17 cellular contexts compared by ENCODE assay signal in the genomic region with DNA sequence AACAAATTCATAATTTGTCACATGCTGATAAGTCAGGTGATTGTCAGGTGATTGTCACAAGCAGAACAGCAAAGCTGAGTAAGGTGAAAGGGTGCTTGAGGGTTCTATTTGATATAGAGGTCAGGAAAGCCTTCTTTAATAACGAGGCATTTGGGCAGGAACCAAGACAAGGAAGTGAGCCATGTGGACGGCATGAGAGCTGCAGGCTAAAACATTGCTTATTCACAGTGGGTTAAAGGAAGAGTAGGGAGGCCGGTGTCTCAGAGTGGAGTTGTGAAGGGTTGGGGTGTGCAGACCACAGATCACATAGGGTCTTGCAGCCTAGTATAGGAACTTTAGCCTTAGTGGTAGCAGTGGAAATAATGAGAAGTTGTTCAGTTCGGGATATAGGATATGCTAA.
"Had no signal": no experiment of that assay in that cellular context is flagged by ENCODE, and none has a peak within 500 bp of the region (broad histone marks: within the 10 kb centered on the region; RNA-seq: fewer than 3 reads in every experiment).

No MANE protein-coding gene starts in this region.

- H3K9me3 ChIP-seq: gastrocnemius medialis, heart right ventricle, ovary, SJCRH30, thyroid gland had no signal

- H3K9me3 Mint-ChIP-seq: brain had no signal

- H3K4me3 Mint-ChIP-seq: activated CD4-positive, alpha-beta T cell treated with anti-CD3 and anti-CD28 coated beads, Interleukin-2, amount 10 ng/mL, durations not matched to agents 24 days and 14 days; activated naive CD8-positive, alpha-beta T cell treated with anti-CD3 and anti-CD28 coated beads for 36 hours; brain; T-helper 2 cell treated with Interferon-gamma antibody and Interleukin-4, amounts not matched to agents 5 μg/mL and 100 μg/mL, for 36 hours had no signal

- ATAC-seq: gastrocnemius medialis, heart right ventricle, sciatic nerve had no signal

- H3K4me3 ChIP-seq: gastrocnemius medialis, heart right ventricle, ovary, SJCRH30, thyroid gland had no signal

- DNase-seq: activated CD4-positive, alpha-beta T cell treated with anti-CD3 and anti-CD28 coated beads, Interleukin-2, amount 10 ng/mL, durations not matched to agents 24 days and 14 days; activated CD4-positive, CD25-positive, alpha-beta regulatory T cell; activated CD8-positive, alpha-beta memory T cell treated with anti-CD3 and anti-CD28 coated beads, Interleukin-2, amount 50 U/mL, for 48 hours; activated naive CD8-positive, alpha-beta T cell treated with anti-CD3 and anti-CD28 coated beads for 36 hours; amygdala; cortex of kidney; effector CD4-positive, alpha-beta T cell; gastrocnemius medialis; heart right ventricle; kidney glomerular epithelial cell; ovary; SJCRH30; stimulated activated CD4-positive, alpha-beta T cell treated with anti-CD3 and anti-CD28 coated beads, Interleukin-1b, Interleukin-23, amount 100 ng/mL, for 48 hours; thyroid gland had no signal

- H3K27me3 ChIP-seq: gastrocnemius medialis, heart right ventricle, ovary, SJCRH30, thyroid gland had no signal

- H3K27ac Mint-ChIP-seq: activated CD4-positive, alpha-beta T cell treated with anti-CD3 and anti-CD28 coated beads, Interleukin-2, amount 10 ng/mL, durations not matched to agents 24 days and 14 days; activated naive CD8-positive, alpha-beta T cell treated with anti-CD3 and anti-CD28 coated beads for 36 hours; brain; T-helper 2 cell treated with Interferon-gamma antibody and Interleukin-4, amounts not matched to agents 5 μg/mL and 100 μg/mL, for 36 hours had no signal

- H3K4me1 Mint-ChIP-seq: activated naive CD8-positive, alpha-beta T cell treated with anti-CD3 and anti-CD28 coated beads for 36 hours; brain had no signal

- H3K27ac ChIP-seq: gastrocnemius medialis, heart right ventricle, ovary, SJCRH30, thyroid gland had no signal

- H3K36me3 Mint-ChIP-seq: brain had no signal

- H3K36me3 ChIP-seq: gastrocnemius medialis, ovary, SJCRH30, thyroid gland had no signal
